24 cellular contexts compared by ENCODE assay signal in genomic region chr10:91347529-91347928, GRCh38.
A peak's percentile ranks its signal among the peaks of the same experiment; 100 is the strongest.
DNase-seq lines count a peak whose midpoint lies in the region; ATAC-seq and TF ChIP-seq lines count a peak whose summit lies in the region.
"Had no signal": no experiment of that assay in that cellular context is flagged by ENCODE, and none has a peak within 500 bp of the region (broad histone marks: within the 10 kb centered on the region; RNA-seq: fewer than 3 reads in every experiment).

No MANE protein-coding gene starts in this region.

- H3K9me1 ChIP-seq in IMR-90 (ENCODE audit: insufficient read depth, low read length): peaks cover 7% of the 10 kb centered on the region; the same call in 1 of the 2 replicates

- peak overlapping the region; percentile 71; the same call in 1 of the 2 replicates for H4K5ac ChIP-seq in IMR-90 (ENCODE audit: low read depth, low read length)

- H2AK5ac ChIP-seq in IMR-90 (ENCODE audit: low read depth, low read length): 0 out of 2 replicates have a peak overlapping the region, but pooled peaks have one; percentile 33
- no peak overlapping the region for H2AK5ac ChIP-seq in trophoblast cell (ENCODE audit: low read length)

- no peak for TF ChIP-seq RAD21 in IMR-90 (IDR thresholded peaks at IDR 0.05; ENCODE audit: low read length)

- H3K18ac ChIP-seq in IMR-90 (ENCODE audit: low read depth, low read length): peak overlapping the region; percentile 65
- H3K18ac ChIP-seq in trophoblast cell (ENCODE audit: low read length): no peak overlapping the region

- H2AK9ac ChIP-seq in IMR-90 (replicated peaks; ENCODE audit: low read depth, low read length, poor library complexity): no peak overlapping the region

- H3K9me3 ChIP-seq in IMR-90 (ENCODE audit: control insufficient read depth, insufficient read depth, low read length) (no peaks in the 10 kb centered on the region), trophoblast cell (ENCODE audit: insufficient read depth, low read depth, low read length) (peaks cover 2% of the 10 kb centered on the region)
- H3K9me3 ChIP-seq: Caco-2, Peyer's patch had no signal

- BruUV-seq in IMR-90 (replicated peaks; lab: Mats Ljungman, UMichigan): no TSS peak

- no peaks in the 10 kb centered on the region for H4K20me1 ChIP-seq in IMR-90 (ENCODE audit: insufficient read depth, low read length)
- H4K20me1 ChIP-seq: BLaER1 treated with 17β-estradiol and CSF1 and Interleukin-3, amounts not matched to agents 10 nM and 100 nM had no signal

- no peak overlapping the region for H3K23ac ChIP-seq in IMR-90 (ENCODE audit: low read depth, low read length)
- peak overlapping the region; percentile 43 for H3K23ac ChIP-seq in trophoblast cell (ENCODE audit: low read length)

- H3K14ac ChIP-seq in IMR-90 (replicated peaks; ENCODE audit: low read depth, low read length) (no peak overlapping the region), trophoblast cell (ENCODE audit: low read length) (no peak overlapping the region)

- H3K79me1 ChIP-seq in IMR-90 (ENCODE audit: low read depth in 1 of 2, low read length in 2 of 2) (no peaks in the 10 kb centered on the region), trophoblast cell (ENCODE audit: low read length) (no peaks in the 10 kb centered on the region)

- H2AFZ ChIP-seq in IMR-90 (replicated peaks; ENCODE audit: low read length, poor library complexity) (no peak overlapping the region), trophoblast cell (ENCODE audit: insufficient read depth, low read length, poor library complexity) (no peak overlapping the region)

- dilution Hi-C loops in IMR-90 (cut with HindIII; ENCODE audit: low sequenced_read_pairs, unreplicated experiment): no loop called here

- H2BK5ac ChIP-seq in IMR-90 (ENCODE audit: low read depth, low read length, poor library complexity, severe bottlenecking) (peak overlapping the region; percentile 43), trophoblast cell (ENCODE audit: low read depth, low read length, poor library complexity) (no peak overlapping the region)

- CTCF ChIA-PET in IMR-90 (lab: Yijun Ruan, JAX): interaction anchor here (2.2 kb wide), 1 partner anchor 49 kb away, joined by 10 read pairs; no protein-coding TSS in a partner anchor

- intact Hi-C loops in IMR-90 (cut with micrococcal nuclease): no loop called here

- H4K12ac ChIP-seq in trophoblast cell (ENCODE audit: low read depth, low read length): no peak overlapping the region

- H4K91ac ChIP-seq in IMR-90 (ENCODE audit: insufficient read depth, low read depth, low read length) (peak overlapping the region; percentile 9; the same call in 1 of the 2 replicates), trophoblast cell (ENCODE audit: low read depth, low read length) (no peak overlapping the region)

- no peak overlapping the region for H3K56ac ChIP-seq in IMR-90 (ENCODE audit: extremely low read depth, insufficient read depth, low read length)

- H4K8ac ChIP-seq in IMR-90 (ENCODE audit: low read depth in 2 of 2, low read length in 2 of 2): no peak overlapping the region
- no peak overlapping the region for H4K8ac ChIP-seq in trophoblast cell (ENCODE audit: low read depth, low read length)

- H3K4me2 ChIP-seq in IMR-90 (ENCODE audit: low read depth, low read length) (no peak overlapping the region), trophoblast cell (ENCODE audit: low read length) (no peak overlapping the region)
- H3K4me2 ChIP-seq: BLaER1 treated with 17β-estradiol and CSF1 and Interleukin-3, amounts not matched to agents 10 nM and 100 nM had no signal

- H2BK12ac ChIP-seq in trophoblast cell (ENCODE audit: low read length): no peak overlapping the region

- H3K79me2 ChIP-seq in trophoblast cell (ENCODE audit: control insufficient read depth, insufficient read depth, low read length, poor library complexity): no peaks in the 10 kb centered on the region

- no peaks in the 10 kb centered on the region for H3K27me3 ChIP-seq in IMR-90 (ENCODE audit: control insufficient read depth, insufficient read depth, low read length)
- H3K27me3 ChIP-seq in trophoblast cell (ENCODE audit: insufficient read depth, low read length): no peaks in the 10 kb centered on the region
- H3K27me3 ChIP-seq: BLaER1 treated with 17β-estradiol and CSF1 and Interleukin-3, amounts not matched to agents 10 nM and 100 nM; Peyer's patch had no signal

- peak overlapping the region; percentile 88; the same call in 2 of the 3 replicates for H2BK15ac ChIP-seq in IMR-90 (ENCODE audit: low read depth, low read length)

- peaks cover 18% of the 10 kb centered on the region for H3K4me1 ChIP-seq in IMR-90 (ENCODE audit: control insufficient read depth, insufficient read depth, low read length)
- peaks cover 4 to 11% of the 10 kb centered on the region in 2 experiments for H3K4me1 ChIP-seq in trophoblast cell (ENCODE audit: control insufficient read depth in 1 of 2, insufficient read depth in 2 of 2, low read length in 2 of 2)
- H3K4me1 ChIP-seq: Caco-2, Peyer's patch had no signal

- in situ Hi-C loops in IMR-90 (cut with MboI; ENCODE audit: low sequenced_read_pairs): no loop called here

- no CpG with 5 or more reads among the region's 1 CpG for WGBS in IMR-90 (ENCODE audit: extremely low coverage in 2 of 2, insufficient read length in 1 of 2), 2 experiments
- WGBS in trophoblast cell (ENCODE audit: extremely low coverage, insufficient coverage, insufficient read length): no CpG with 5 or more reads among the region's 1 CpG

- peak overlapping the region; percentile 20; the same call in 1 of the 2 replicates for H2BK120ac ChIP-seq in IMR-90 (ENCODE audit: low read depth, low read length)
- no peak overlapping the region for H2BK120ac ChIP-seq in trophoblast cell (ENCODE audit: insufficient read depth, low read length, poor library complexity)

- ATAC-seq in IMR-90 (ENCODE audit: low read depth) (no peak), GM19328 (IDR thresholded peaks at IDR 0.05; ENCODE audit: unreplicated experiment) (no peak)

- POLR2A ChIA-PET in IMR-90 (lab: Charles Lee; ENCODE audit: unreplicated experiment): no interaction called here

- H3K9ac ChIP-seq in IMR-90 (ENCODE audit: low read depth, low read length) (no peak overlapping the region), trophoblast cell (ENCODE audit: low read length) (no peak overlapping the region)
- H3K9ac ChIP-seq: BLaER1 treated with 17β-estradiol and CSF1 and Interleukin-3, amounts not matched to agents 10 nM and 100 nM had no signal

- H3K4ac ChIP-seq in IMR-90 (ENCODE audit: low read depth, low read length) (0 out of 2 replicates have a peak overlapping the region, but pooled peaks have one; percentile 2), trophoblast cell (ENCODE audit: low read depth, low read length) (no peak overlapping the region)

- H3K27ac ChIP-seq in IMR-90 (ENCODE audit: insufficient read depth, low read length): no peak overlapping the region
- H3K27ac ChIP-seq in trophoblast cell (ENCODE audit: low read depth, low read length): no peak overlapping the region
- H3K27ac ChIP-seq: BLaER1 treated with 17β-estradiol and CSF1 and Interleukin-3, amounts not matched to agents 10 nM and 100 nM; Peyer's patch had no signal

- H3K4me3 ChIP-seq in IMR-90 (ENCODE audit: insufficient read depth, low read depth, low read length) (no peak overlapping the region), epithelial cell of esophagus (ENCODE audit: low read length) (no peak overlapping the region), trophoblast cell (ENCODE audit: low read depth, low read length) (no peak overlapping the region)
- H3K4me3 ChIP-seq: BLaER1 treated with 17β-estradiol and CSF1 and Interleukin-3, amounts not matched to agents 10 nM and 100 nM; Peyer's patch had no signal

- H2BK20ac ChIP-seq in IMR-90 (ENCODE audit: low read depth, low read length): peak overlapping the region; percentile 13; the same call in 1 of the 2 replicates

- H3K36me3 ChIP-seq in IMR-90 (ENCODE audit: control insufficient read depth, insufficient read depth, low read length) (no peaks in the 10 kb centered on the region), trophoblast cell (ENCODE audit: control insufficient read depth in 1 of 2, insufficient read depth in 2 of 2, low read length in 2 of 2) (no peaks in the 10 kb centered on the region)
- H3K36me3 ChIP-seq: BLaER1 treated with 17β-estradiol and CSF1 and Interleukin-3, amounts not matched to agents 10 nM and 100 nM; Peyer's patch had no signal

- DNase-seq in IMR-90 (peak; percentile 25), RKO (ENCODE audit: low spot score) (peak; percentile 45), epithelial cell of esophagus (ENCODE audit: low read depth) (peak; percentile 64), trophoblast cell (no peak), HuH-7.5 (ENCODE audit: low spot score) (no peak)
- no peak for DNase-seq in effector CD8-positive, alpha-beta T cell (lab: John Stamatoyannopoulos, UW)
- DNase-seq in activated T-cell treated with anti-CD3 and anti-CD28 coated beads, Interleukin-2, amount 50 U/mL, for 1 hour: no peak
- DNase-seq: Caco-2; CD4-positive, alpha-beta memory T cell; DMS 273 treated with DMSO at 0.1 percent for 48 hours; DMS79 treated with DMSO at 0.1 percent for 48 hours; Karpas-422; MM.1S; NCI-H1048; NCI-H1417 treated with DMSO at 0.1 percent for 48 hours; NCI-H187; NCI-H226; NCI-H510A treated with DMSO at 0.1 percent for 48 hours; NCI-H748 treated with DMSO at 0.1 percent for 48 hours; NK-92 treated with Interleukin-12 subunit alpha and Interleukin-12 subunit beta, amount 100 ng/mL, for 24 hours; Peyer's patch; Right ventricle myocardium superior had no signal

- TF ChIP-seq CTCF in IMR-90 (conservative IDR thresholded peaks at IDR 0.05; ENCODE audit: low read depth, low read length) (no peak), epithelial cell of esophagus (IDR thresholded peaks at IDR 0.05; ENCODE audit: insufficient read depth, low read depth, low read length, missing control alignments) (no peak)

- no peak for TF ChIP-seq POLR2A in IMR-90 (IDR thresholded peaks at IDR 0.05; ENCODE audit: low read depth, low read length)

TF ChIP-seq in IMR-90, 13 proteins besides CTCF, POLR2A, EP300 and RAD21 (continues in another document):
- TF ChIP-seq MAFK (IDR thresholded peaks at IDR 0.05; ENCODE audit: low read depth, low read length) (no peak), RCOR1 (IDR thresholded peaks at IDR 0.05; ENCODE audit: insufficient replicate concordance, low read length) (no peak), RFX5 (IDR thresholded peaks at IDR 0.05; ENCODE audit: low read depth, low read length) (no peak), MAZ (IDR thresholded peaks at IDR 0.05; ENCODE audit: borderline replicate concordance, low read depth, low read length) (no peak), NFE2L2 (IDR thresholded peaks at IDR 0.05; ENCODE audit: low read depth, low read length) (no peak), BHLHE40 (IDR thresholded peaks at IDR 0.05; ENCODE audit: low read depth, low read length) (no peak), CEBPB (IDR thresholded peaks at IDR 0.05; ENCODE audit: low read depth, low read length) (no peak), USF2 (IDR thresholded peaks at IDR 0.05; ENCODE audit: low read depth, low read length) (no peak)

Comparison
In these comparisons a context has a peak if more than half of its experiments do, and no peak if none do; other contexts are left out.
1. DNase-seq: peak in IMR-90 (single experiment), RKO (single experiment) and epithelial cell of esophagus (single experiment); none in trophoblast cell (0 of 2), HuH-7.5 (single experiment), effector CD8-positive, alpha-beta T cell (single experiment) and activated T-cell treated with anti-CD3 and anti-CD28 coated beads, Interleukin-2, amount 50 U/mL, for 1 hour (single experiment).